ENCODE assay signal across 11 cellular contexts in the genomic region with DNA sequence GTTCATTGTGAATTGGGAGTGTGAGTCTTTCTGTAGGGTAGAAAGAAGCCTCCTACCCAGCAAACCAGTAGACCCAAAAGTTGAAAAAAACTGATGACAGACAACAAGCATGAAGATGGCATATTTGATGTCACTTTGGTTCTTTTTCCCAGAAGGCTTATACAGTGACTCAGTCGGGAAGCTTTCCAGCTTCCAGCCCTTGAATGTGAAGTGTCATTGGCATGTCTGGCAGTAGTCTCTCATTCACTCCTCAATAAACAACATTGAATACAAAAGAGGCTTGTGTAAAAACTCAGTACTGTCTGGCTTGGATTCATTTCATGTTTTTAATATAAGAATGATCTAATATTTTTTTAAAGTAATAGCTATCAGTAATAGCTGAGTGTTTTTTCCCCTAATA.
A peak's percentile ranks its signal among the peaks of the same experiment; 100 is the strongest.
DNase-seq lines count a peak whose midpoint lies in the region; ATAC-seq, FAIRE-seq and TF ChIP-seq lines count a peak whose summit lies in the region.
"Had no signal": no experiment of that assay in that cellular context is flagged by ENCODE, and none has a peak within 500 bp of the region (broad histone marks: within the 10 kb centered on the region; RNA-seq: fewer than 3 reads in every experiment).

No MANE protein-coding gene starts in this region.

- no peaks in the 10 kb centered on the region for H3K27me3 ChIP-seq in mesendoderm (ENCODE audit: insufficient read depth, low read length, poor library complexity)
- H3K27me3 ChIP-seq: ascending aorta had no signal

- DNase-seq in AG09319 (ENCODE audit: extremely low read depth, low read depth) (peak; percentile 5), NCI-H345 (lab: John Stamatoyannopoulos, UW) (peak; percentile 25), epithelial cell of esophagus (ENCODE audit: low read depth) (peak; percentile 55), mesendoderm (peak; percentile 50), RCC 7860 (ENCODE audit: low spot score) (no peak), SKM-1 (lab: John Stamatoyannopoulos, UW; ENCODE audit: unreplicated experiment) (no peak), HTR-8/SVneo (ENCODE audit: insufficient read length, low spot score) (no peak)
- DNase-seq: activated CD4-positive, alpha-beta T cell treated with anti-CD3 and anti-CD28 coated beads for 1 hour; stimulated activated naive CD4-positive, alpha-beta T cell treated with Interleukin-2 at 50 U/mL for 16 hours had no signal

- no peak overlapping the region for H4K8ac ChIP-seq in mesendoderm (ENCODE audit: low read depth, low read length)

- no peak overlapping the region for H4K5ac ChIP-seq in mesendoderm (ENCODE audit: low read length)

- peaks cover 2% of the 10 kb centered on the region for H3K79me1 ChIP-seq in mesendoderm (ENCODE audit: low read length)

- no peak overlapping the region for H2BK5ac ChIP-seq in mesendoderm (ENCODE audit: low read length)

- no peak overlapping the region for H3K27ac ChIP-seq in mesendoderm (ENCODE audit: low read depth, low read length)
- H3K27ac ChIP-seq: ascending aorta had no signal

- no peak overlapping the region for H3K18ac ChIP-seq in mesendoderm (ENCODE audit: low read length)

- no peak overlapping the region for H3K23ac ChIP-seq in mesendoderm (ENCODE audit: low read length)

- H3K4me1 ChIP-seq in mesendoderm (ENCODE audit: control insufficient read depth, low read depth, low read length), result peaks cover 2% of the 10 kb centered on the region
- H3K4me1 ChIP-seq: ascending aorta had no signal

- H3K56ac ChIP-seq in mesendoderm (ENCODE audit: low read length), result no peak overlapping the region

- no peak for ATAC-seq in HG02852 (IDR thresholded peaks at IDR 0.05; ENCODE audit: unreplicated experiment)

- TF ChIP-seq CTCF in AG09319 (IDR thresholded peaks at IDR 0.05; ENCODE audit: low read depth, low read length) (no peak), epithelial cell of esophagus (IDR thresholded peaks at IDR 0.05; ENCODE audit: insufficient read depth, low read depth, low read length, missing control alignments) (no peak)

- no peak overlapping the region for H2BK120ac ChIP-seq in mesendoderm (ENCODE audit: low read depth, low read length)

- H3K36me3 ChIP-seq in mesendoderm (ENCODE audit: control insufficient read depth, insufficient read depth, low read length), result peaks cover 9% of the 10 kb centered on the region

- H3K4me3 ChIP-seq in epithelial cell of esophagus (ENCODE audit: low read length) (no peak overlapping the region), mesendoderm (ENCODE audit: low read length) (no peak overlapping the region)
- H3K4me3 ChIP-seq: ascending aorta had no signal

- H3K4ac ChIP-seq in mesendoderm (ENCODE audit: low read depth, low read length), result no peak overlapping the region

- H2BK15ac ChIP-seq in mesendoderm (replicated peaks; ENCODE audit: low read depth), result no peak overlapping the region

- no peak overlapping the region for H3K4me2 ChIP-seq in mesendoderm (ENCODE audit: low read length)

- H2AK5ac ChIP-seq in mesendoderm (ENCODE audit: low read length), result no peak overlapping the region

- no CpG with 5 or more reads among the region's 1 CpG for WGBS in mesendoderm (ENCODE audit: extremely low coverage, insufficient coverage, low lambda C conversion rate)

- no peak for FAIRE-seq in RCC 7860 (lab: Jason Lieb, UNC)
- FAIRE-seq in HTR-8/SVneo (lab: Jason Lieb, UNC), result no peak

- no peaks in the 10 kb centered on the region for H3K79me2 ChIP-seq in mesendoderm (ENCODE audit: control insufficient read depth, insufficient read depth, low read length)

- H3K9ac ChIP-seq in mesendoderm (ENCODE audit: low read length), result no peak overlapping the region

Comparison
In these comparisons a context has a peak if more than half of its experiments do, and no peak if none do; other contexts are left out.
1. DNase-seq: peak in AG09319 (single experiment), NCI-H345 (single experiment), epithelial cell of esophagus (single experiment) and mesendoderm (single experiment); none in RCC 7860 (single experiment), SKM-1 (single experiment) and HTR-8/SVneo (single experiment).